Comparison of ENCODE assay signal across 1 cellular context in the genomic region with DNA sequence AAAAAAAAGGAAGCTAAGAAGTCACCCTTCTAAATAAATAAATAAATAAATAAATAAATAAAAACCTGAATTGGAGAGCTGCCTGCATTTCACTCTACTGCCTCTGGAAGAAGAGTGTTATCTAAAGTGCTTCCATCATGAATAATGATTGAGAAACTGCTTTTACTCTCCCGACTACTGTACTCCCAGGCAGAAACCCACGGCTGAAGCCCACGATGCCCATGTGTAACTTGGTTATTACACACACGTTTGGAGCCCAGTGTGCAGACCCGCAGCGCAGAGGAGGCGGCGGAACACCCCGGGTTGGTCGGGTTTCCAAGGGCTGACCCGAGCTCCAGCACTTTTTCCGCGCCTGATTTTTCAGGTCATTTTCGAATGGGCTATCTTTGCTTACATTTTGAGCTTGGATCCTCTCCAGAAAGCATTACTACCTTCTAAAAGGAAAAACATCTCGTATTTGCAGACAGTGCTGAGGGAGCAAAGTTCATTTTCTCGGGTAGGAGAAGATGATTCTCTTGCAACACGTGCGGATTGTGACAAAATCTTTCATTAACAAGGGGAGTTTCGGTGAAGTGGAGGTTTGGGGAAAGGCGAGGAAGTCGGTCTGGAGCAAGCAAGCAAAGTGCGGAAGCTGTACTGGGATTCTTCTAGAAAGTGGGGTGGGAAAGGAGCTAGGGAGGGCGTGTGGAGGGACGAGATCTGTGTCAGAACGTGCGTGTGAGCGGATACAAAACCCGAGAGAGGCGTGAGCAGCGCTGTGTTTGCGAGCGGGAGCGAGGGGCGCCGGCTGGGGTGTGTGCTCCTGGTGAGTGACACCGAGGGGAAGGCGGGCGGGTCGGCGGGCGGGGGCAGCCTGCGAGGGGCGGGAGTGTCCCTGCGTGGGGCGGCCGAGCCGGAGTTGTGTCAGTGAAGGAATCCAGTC.
TF ChIP-seq lines count a peak whose summit lies in the region.

A gene with protein sequence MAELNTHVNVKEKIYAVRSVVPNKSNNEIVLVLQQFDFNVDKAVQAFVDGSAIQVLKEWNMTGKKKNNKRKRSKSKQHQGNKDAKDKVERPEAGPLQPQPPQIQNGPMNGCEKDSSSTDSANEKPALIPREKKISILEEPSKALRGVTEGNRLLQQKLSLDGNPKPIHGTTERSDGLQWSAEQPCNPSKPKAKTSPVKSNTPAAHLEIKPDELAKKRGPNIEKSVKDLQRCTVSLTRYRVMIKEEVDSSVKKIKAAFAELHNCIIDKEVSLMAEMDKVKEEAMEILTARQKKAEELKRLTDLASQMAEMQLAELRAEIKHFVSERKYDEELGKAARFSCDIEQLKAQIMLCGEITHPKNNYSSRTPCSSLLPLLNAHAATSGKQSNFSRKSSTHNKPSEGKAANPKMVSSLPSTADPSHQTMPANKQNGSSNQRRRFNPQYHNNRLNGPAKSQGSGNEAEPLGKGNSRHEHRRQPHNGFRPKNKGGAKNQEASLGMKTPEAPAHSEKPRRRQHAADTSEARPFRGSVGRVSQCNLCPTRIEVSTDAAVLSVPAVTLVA (plus strand): TSS at position 897 of the 922 bp plus-strand sequence. CDS start 82,552 bp downstream, outside the sequence.

TF ChIP-seq in HepG2, 621 proteins besides CTCF, POLR2A, EP300 and RAD21 (continued from another document and continues in another):
- peak; percentile 80; the same call in 1 of the 2 replicates for TF ChIP-seq ZNF44 (CRISPR knock-in tag; IDR thresholded peaks at IDR 0.05)
- TF ChIP-seq, protein P1, sequence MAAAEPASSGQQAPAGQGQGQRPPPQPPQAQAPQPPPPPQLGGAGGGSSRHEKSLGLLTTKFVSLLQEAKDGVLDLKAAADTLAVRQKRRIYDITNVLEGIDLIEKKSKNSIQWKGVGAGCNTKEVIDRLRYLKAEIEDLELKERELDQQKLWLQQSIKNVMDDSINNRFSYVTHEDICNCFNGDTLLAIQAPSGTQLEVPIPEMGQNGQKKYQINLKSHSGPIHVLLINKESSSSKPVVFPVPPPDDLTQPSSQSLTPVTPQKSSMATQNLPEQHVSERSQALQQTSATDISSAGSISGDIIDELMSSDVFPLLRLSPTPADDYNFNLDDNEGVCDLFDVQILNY (CRISPR knock-in tag; conservative IDR thresholded peaks at IDR 0.05), result 0 out of 2 replicates have a peak, but pooled peaks have one; percentile 11
- TF ChIP-seq RARG (CRISPR knock-in tag; IDR thresholded peaks at IDR 0.05; ENCODE audit: low read depth), result no peak
- no peak for TF ChIP-seq MAF1 (CRISPR knock-in tag; IDR thresholded peaks at IDR 0.05; ENCODE audit: borderline replicate concordance)
- TF ChIP-seq SPEN (CRISPR knock-in tag; IDR thresholded peaks at IDR 0.05; ENCODE audit: low read depth), result 0 out of 2 replicates have a peak, but pooled peaks have one; percentile 56
- TF ChIP-seq, protein P2, sequence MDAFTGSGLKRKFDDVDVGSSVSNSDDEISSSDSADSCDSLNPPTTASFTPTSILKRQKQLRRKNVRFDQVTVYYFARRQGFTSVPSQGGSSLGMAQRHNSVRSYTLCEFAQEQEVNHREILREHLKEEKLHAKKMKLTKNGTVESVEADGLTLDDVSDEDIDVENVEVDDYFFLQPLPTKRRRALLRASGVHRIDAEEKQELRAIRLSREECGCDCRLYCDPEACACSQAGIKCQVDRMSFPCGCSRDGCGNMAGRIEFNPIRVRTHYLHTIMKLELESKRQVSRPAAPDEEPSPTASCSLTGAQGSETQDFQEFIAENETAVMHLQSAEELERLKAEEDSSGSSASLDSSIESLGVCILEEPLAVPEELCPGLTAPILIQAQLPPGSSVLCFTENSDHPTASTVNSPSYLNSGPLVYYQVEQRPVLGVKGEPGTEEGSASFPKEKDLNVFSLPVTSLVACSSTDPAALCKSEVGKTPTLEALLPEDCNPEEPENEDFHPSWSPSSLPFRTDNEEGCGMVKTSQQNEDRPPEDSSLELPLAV (CRISPR knock-in tag; conservative IDR thresholded peaks at IDR 0.05; ENCODE audit: low read depth), result no peak
- no peak for TF ChIP-seq SNAI1 (CRISPR knock-in tag; IDR thresholded peaks at IDR 0.05; ENCODE audit: borderline replicate concordance)
- TF ChIP-seq ZKSCAN1 (IDR thresholded peaks at IDR 0.05; ENCODE audit: low read length), result no peak
- TF ChIP-seq ZFP90 (CRISPR knock-in tag; IDR thresholded peaks at IDR 0.05; ENCODE audit: borderline replicate concordance), result no peak
- TF ChIP-seq, protein P3, sequence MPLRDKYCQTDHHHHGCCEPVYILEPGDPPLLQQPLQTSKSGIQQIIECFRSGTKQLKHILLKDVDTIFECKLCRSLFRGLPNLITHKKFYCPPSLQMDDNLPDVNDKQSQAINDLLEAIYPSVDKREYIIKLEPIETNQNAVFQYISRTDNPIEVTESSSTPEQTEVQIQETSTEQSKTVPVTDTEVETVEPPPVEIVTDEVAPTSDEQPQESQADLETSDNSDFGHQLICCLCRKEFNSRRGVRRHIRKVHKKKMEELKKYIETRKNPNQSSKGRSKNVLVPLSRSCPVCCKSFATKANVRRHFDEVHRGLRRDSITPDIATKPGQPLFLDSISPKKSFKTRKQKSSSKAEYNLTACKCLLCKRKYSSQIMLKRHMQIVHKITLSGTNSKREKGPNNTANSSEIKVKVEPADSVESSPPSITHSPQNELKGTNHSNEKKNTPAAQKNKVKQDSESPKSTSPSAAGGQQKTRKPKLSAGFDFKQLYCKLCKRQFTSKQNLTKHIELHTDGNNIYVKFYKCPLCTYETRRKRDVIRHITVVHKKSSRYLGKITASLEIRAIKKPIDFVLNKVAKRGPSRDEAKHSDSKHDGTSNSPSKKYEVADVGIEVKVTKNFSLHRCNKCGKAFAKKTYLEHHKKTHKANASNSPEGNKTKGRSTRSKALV (CRISPR knock-in tag; IDR thresholded peaks at IDR 0.05), result peak; percentile 64; the same call in 1 of the 2 replicates
- TF ChIP-seq TSC22D2 (CRISPR knock-in tag; IDR thresholded peaks at IDR 0.05; ENCODE audit: borderline replicate concordance), result no peak; the same call in 1 of the 2 replicates
- peak; percentile 71; the same call in 1 of the 2 replicates for TF ChIP-seq PPARG (CRISPR knock-in tag; conservative IDR thresholded peaks at IDR 0.05)
- 0 out of 2 replicates have a peak, but pooled peaks have one; percentile 46 for TF ChIP-seq ZNF441 (CRISPR knock-in tag; IDR thresholded peaks at IDR 0.05; ENCODE audit: borderline replicate concordance)
- TF ChIP-seq, protein P4, sequence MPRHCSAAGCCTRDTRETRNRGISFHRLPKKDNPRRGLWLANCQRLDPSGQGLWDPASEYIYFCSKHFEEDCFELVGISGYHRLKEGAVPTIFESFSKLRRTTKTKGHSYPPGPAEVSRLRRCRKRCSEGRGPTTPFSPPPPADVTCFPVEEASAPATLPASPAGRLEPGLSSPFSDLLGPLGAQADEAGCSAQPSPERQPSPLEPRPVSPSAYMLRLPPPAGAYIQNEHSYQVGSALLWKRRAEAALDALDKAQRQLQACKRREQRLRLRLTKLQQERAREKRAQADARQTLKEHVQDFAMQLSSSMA (CRISPR knock-in tag; IDR thresholded peaks at IDR 0.05), result no peak
- TF ChIP-seq RARA (CRISPR knock-in tag; IDR thresholded peaks at IDR 0.05), result 0 out of 2 replicates have a peak, but pooled peaks have one; percentile 41
- TF ChIP-seq, protein P5, sequence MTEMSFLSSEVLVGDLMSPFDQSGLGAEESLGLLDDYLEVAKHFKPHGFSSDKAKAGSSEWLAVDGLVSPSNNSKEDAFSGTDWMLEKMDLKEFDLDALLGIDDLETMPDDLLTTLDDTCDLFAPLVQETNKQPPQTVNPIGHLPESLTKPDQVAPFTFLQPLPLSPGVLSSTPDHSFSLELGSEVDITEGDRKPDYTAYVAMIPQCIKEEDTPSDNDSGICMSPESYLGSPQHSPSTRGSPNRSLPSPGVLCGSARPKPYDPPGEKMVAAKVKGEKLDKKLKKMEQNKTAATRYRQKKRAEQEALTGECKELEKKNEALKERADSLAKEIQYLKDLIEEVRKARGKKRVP (CRISPR knock-in tag; IDR thresholded peaks at IDR 0.05), result peak in 1 of 2 experiments; percentile 91; a peak in 2 of 4 replicates
- TF ChIP-seq ZNF558 (CRISPR knock-in tag; IDR thresholded peaks at IDR 0.05; ENCODE audit: borderline replicate concordance), result peak; percentile 39; the same call in 1 of the 2 replicates
- no peak; the same call in 1 of the 2 replicates for TF ChIP-seq ZNF547 (CRISPR knock-in tag; IDR thresholded peaks at IDR 0.05)
- no peak for TF ChIP-seq EHMT2 (IDR thresholded peaks at IDR 0.05; ENCODE audit: borderline replicate concordance, low read depth, low read length)
- TF ChIP-seq ZNF12 (CRISPR knock-in tag; IDR thresholded peaks at IDR 0.05), result peak; percentile 15; the same call in 1 of the 2 replicates
- peak; percentile 78; the same call in 1 of the 2 replicates for TF ChIP-seq FOXC1 (CRISPR knock-in tag; IDR thresholded peaks at IDR 0.05; ENCODE audit: borderline replicate concordance)
- TF ChIP-seq MTF2 (CRISPR knock-in tag; IDR thresholded peaks at IDR 0.05; ENCODE audit: borderline replicate concordance), result no peak; the same call in 1 of the 2 replicates
- TF ChIP-seq, protein P6, sequence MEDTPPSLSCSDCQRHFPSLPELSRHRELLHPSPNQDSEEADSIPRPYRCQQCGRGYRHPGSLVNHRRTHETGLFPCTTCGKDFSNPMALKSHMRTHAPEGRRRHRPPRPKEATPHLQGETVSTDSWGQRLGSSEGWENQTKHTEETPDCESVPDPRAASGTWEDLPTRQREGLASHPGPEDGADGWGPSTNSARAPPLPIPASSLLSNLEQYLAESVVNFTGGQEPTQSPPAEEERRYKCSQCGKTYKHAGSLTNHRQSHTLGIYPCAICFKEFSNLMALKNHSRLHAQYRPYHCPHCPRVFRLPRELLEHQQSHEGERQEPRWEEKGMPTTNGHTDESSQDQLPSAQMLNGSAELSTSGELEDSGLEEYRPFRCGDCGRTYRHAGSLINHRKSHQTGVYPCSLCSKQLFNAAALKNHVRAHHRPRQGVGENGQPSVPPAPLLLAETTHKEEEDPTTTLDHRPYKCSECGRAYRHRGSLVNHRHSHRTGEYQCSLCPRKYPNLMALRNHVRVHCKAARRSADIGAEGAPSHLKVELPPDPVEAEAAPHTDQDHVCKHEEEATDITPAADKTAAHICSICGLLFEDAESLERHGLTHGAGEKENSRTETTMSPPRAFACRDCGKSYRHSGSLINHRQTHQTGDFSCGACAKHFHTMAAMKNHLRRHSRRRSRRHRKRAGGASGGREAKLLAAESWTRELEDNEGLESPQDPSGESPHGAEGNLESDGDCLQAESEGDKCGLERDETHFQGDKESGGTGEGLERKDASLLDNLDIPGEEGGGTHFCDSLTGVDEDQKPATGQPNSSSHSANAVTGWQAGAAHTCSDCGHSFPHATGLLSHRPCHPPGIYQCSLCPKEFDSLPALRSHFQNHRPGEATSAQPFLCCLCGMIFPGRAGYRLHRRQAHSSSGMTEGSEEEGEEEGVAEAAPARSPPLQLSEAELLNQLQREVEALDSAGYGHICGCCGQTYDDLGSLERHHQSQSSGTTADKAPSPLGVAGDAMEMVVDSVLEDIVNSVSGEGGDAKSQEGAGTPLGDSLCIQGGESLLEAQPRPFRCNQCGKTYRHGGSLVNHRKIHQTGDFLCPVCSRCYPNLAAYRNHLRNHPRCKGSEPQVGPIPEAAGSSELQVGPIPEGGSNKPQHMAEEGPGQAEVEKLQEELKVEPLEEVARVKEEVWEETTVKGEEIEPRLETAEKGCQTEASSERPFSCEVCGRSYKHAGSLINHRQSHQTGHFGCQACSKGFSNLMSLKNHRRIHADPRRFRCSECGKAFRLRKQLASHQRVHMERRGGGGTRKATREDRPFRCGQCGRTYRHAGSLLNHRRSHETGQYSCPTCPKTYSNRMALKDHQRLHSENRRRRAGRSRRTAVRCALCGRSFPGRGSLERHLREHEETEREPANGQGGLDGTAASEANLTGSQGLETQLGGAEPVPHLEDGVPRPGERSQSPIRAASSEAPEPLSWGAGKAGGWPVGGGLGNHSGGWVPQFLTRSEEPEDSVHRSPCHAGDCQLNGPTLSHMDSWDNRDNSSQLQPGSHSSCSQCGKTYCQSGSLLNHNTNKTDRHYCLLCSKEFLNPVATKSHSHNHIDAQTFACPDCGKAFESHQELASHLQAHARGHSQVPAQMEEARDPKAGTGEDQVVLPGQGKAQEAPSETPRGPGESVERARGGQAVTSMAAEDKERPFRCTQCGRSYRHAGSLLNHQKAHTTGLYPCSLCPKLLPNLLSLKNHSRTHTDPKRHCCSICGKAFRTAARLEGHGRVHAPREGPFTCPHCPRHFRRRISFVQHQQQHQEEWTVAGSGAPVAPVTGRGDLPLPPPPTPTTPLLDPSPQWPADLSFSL (CRISPR knock-in tag; IDR thresholded peaks at IDR 0.05), result no peak; the same call in 1 of the 2 replicates
- peak; percentile 24; the same call in 1 of the 2 replicates for TF ChIP-seq ZNF629 (CRISPR knock-in tag; conservative IDR thresholded peaks at IDR 0.05)
- TF ChIP-seq ZNF780A (CRISPR knock-in tag; IDR thresholded peaks at IDR 0.05), result no peak
- TF ChIP-seq, protein P7, sequence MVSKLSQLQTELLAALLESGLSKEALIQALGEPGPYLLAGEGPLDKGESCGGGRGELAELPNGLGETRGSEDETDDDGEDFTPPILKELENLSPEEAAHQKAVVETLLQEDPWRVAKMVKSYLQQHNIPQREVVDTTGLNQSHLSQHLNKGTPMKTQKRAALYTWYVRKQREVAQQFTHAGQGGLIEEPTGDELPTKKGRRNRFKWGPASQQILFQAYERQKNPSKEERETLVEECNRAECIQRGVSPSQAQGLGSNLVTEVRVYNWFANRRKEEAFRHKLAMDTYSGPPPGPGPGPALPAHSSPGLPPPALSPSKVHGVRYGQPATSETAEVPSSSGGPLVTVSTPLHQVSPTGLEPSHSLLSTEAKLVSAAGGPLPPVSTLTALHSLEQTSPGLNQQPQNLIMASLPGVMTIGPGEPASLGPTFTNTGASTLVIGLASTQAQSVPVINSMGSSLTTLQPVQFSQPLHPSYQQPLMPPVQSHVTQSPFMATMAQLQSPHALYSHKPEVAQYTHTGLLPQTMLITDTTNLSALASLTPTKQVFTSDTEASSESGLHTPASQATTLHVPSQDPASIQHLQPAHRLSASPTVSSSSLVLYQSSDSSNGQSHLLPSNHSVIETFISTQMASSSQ (IDR thresholded peaks at IDR 0.05; ENCODE audit: low read depth), result peak; percentile 35; the same call in 1 of the 2 replicates
- TF ChIP-seq, protein P7 (CRISPR knock-in tag; IDR thresholded peaks at IDR 0.05; ENCODE audit: borderline replicate concordance), result peak; percentile 62; the same call in 1 of the 2 replicates
- TF ChIP-seq ZNF788 (CRISPR knock-in tag; IDR thresholded peaks at IDR 0.05; ENCODE audit: borderline replicate concordance), result peak; percentile 71; the same call in 1 of the 2 replicates
- no peak for TF ChIP-seq PHB2 (IDR thresholded peaks at IDR 0.05; ENCODE audit: partially characterized antibody)
- TF ChIP-seq, protein P8, sequence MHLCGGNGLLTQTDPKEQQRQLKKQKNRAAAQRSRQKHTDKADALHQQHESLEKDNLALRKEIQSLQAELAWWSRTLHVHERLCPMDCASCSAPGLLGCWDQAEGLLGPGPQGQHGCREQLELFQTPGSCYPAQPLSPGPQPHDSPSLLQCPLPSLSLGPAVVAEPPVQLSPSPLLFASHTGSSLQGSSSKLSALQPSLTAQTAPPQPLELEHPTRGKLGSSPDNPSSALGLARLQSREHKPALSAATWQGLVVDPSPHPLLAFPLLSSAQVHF (CRISPR knock-in tag; IDR thresholded peaks at IDR 0.05), result 0 out of 2 replicates have a peak, but pooled peaks have one; percentile 52
- TF ChIP-seq ZNF124 (CRISPR knock-in tag; IDR thresholded peaks at IDR 0.05), result 0 out of 2 replicates have a peak, but pooled peaks have one; percentile 64
